ENCODE assay signal across 1 cellular context in genomic region chr11:66363805-66364535, GRCh38.
TF ChIP-seq lines count a peak whose summit lies in the region.

No MANE protein-coding gene starts in this region.

TF ChIP-seq in SK-N-SH, 30 proteins besides CTCF, POLR2A, EP300 and RAD21 (continued from another document):
- TF ChIP-seq IRF3 (IDR thresholded peaks at IDR 0.05; ENCODE audit: low read depth, low read length), result no peak
- no peak for TF ChIP-seq ZBTB33 (IDR thresholded peaks at IDR 0.05; ENCODE audit: borderline replicate concordance, low read depth)
- no peak for TF ChIP-seq TEAD4 (IDR thresholded peaks at IDR 0.05; ENCODE audit: borderline replicate concordance, insufficient read depth)
- TF ChIP-seq YY1 (IDR thresholded peaks at IDR 0.05; ENCODE audit: low read depth), result no peak
- no peak for TF ChIP-seq GATA2 (CRISPR knock-in tag; IDR thresholded peaks at IDR 0.05)
- TF ChIP-seq JUND (IDR thresholded peaks at IDR 0.05), result no peak
